1 cellular context compared by ENCODE assay signal in the genomic region with DNA sequence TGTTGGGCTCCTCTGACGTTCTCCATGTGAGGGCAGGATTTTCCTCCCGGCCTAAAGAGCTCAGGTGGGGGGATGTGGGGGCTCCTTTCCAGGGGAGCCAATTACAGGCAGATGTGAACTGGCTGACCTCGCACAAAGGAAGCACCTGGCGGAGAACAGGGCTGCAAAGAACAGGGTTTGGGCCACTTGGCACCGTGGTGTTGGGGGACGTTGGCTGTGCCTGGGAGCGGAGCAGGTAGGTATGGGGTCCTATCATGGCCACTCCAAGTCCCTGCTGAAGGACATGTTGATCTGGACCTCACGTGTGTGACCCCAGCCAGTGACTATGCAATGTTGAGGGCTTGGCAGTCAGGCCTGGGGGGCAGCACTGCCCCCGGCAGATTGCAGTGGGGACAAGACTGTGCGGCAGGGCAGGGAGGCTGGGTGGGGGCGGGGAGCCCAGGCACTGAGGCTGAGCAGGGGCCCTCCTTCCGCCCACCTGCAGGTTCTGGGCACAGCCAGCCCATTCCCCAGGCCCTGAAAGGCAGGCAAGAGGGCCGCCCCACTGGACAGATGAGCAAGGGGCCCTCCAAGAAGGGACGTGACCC.
TF ChIP-seq lines count a peak whose summit lies in the region.

No MANE protein-coding gene starts in this region.

TF ChIP-seq in K562, 482 proteins besides CTCF, POLR2A, EP300 and RAD21 (continued from another document):
- TF ChIP-seq, protein P1, sequence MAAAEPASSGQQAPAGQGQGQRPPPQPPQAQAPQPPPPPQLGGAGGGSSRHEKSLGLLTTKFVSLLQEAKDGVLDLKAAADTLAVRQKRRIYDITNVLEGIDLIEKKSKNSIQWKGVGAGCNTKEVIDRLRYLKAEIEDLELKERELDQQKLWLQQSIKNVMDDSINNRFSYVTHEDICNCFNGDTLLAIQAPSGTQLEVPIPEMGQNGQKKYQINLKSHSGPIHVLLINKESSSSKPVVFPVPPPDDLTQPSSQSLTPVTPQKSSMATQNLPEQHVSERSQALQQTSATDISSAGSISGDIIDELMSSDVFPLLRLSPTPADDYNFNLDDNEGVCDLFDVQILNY (CRISPR knock-in tag; IDR thresholded peaks at IDR 0.05) = no peak
